In genomic region chr10:4254101-4254994, GRCh38 we compare ENCODE assay signal across 16 cellular contexts.
A peak's percentile ranks its signal among the peaks of the same experiment; 100 is the strongest.
DNase-seq lines count a peak whose midpoint lies in the region; ATAC-seq and TF ChIP-seq lines count a peak whose summit lies in the region.
"Had no signal": no experiment of that assay in that cellular context is flagged by ENCODE, and none has a peak within 500 bp of the region (broad histone marks: within the 10 kb centered on the region; RNA-seq: fewer than 3 reads in every experiment).

No MANE protein-coding gene starts in this region.

- peak; percentile 83 for DNase-seq in AG09309 (ENCODE audit: low read depth)
- peak; percentile 47 for DNase-seq in RPMI7951 (ENCODE audit: low read depth)
- DNase-seq in esophagus muscularis mucosa (ENCODE audit: extremely low spot score): no peak
- no peak for DNase-seq in trophoblast cell
- DNase-seq in activated T-helper 1 cell treated with anti-CD3 and anti-CD28 coated beads, Interleukin-12 subunit alpha, Interleukin-12 subunit beta, Interleukin-2, Interleukin-4 antibody, amounts not matched to agents 30 ng/mL and 10 ng/mL and 1 ng/mL, durations not matched to agents 14 hours and 24 hours and 36 hours (ENCODE audit: low spot score): no peak
- DNase-seq in DMS79 (lab: John Stamatoyannopoulos, UW): no peak
- no peak for DNase-seq in COLO829 (ENCODE audit: low spot score)
- DNase-seq: activated T-cell treated with anti-CD3 and anti-CD28 coated beads for 4 hours, adrenal gland, DMS79 treated with DMSO at 0.1 percent for 48 hours, heart right ventricle, Kasumi-1, left ventricle myocardium superior, NCI-H2081 treated with DMSO at 0.1 percent for 48 hours had no signal

- no peak overlapping the region for H3K23ac ChIP-seq in trophoblast cell (ENCODE audit: low read length)

- H2AFZ ChIP-seq in trophoblast cell (ENCODE audit: insufficient read depth, low read length, poor library complexity): no peak overlapping the region

- H3K4me1 ChIP-seq in esophagus muscularis mucosa: peaks cover 0 to 28% (median 22%) of the 10 kb centered on the region in 4 donors
- peaks cover 0 to 4% of the 10 kb centered on the region in 2 experiments for H3K4me1 ChIP-seq in trophoblast cell (ENCODE audit: control insufficient read depth in 1 of 2, insufficient read depth in 2 of 2, low read length in 2 of 2)
- H3K4me1 ChIP-seq: adrenal gland, BLaER1 had no signal

- H3K27ac ChIP-seq in esophagus muscularis mucosa (replicated peaks in 1 of 4) (peak overlapping the region; percentile 40 to 72 (median 64)), trophoblast cell (ENCODE audit: low read depth, low read length) (no peak overlapping the region)
- H3K27ac ChIP-seq: adrenal gland, BLaER1 had no signal

- peaks cover 5% of the 10 kb centered on the region for H3K27me3 Mint-ChIP-seq in activated T-helper 1 cell treated with anti-CD3 and anti-CD28 coated beads, Interleukin-12 subunit alpha, Interleukin-12 subunit beta, Interleukin-2, Interleukin-4 antibody, amounts not matched to agents 30 ng/mL and 10 ng/mL and 1 ng/mL, durations not matched to agents 14 hours and 24 hours and 36 hours (ENCODE audit: insufficient read depth)

- H2BK120ac ChIP-seq in trophoblast cell (ENCODE audit: insufficient read depth, low read length, poor library complexity): peak overlapping the region; percentile 8

- intact Hi-C loops in esophagus muscularis mucosa (cut with DNase I): loop anchor here (5.0 kb wide), 1 partner anchor 88 kb away; no protein-coding TSS in a partner anchor
- intact Hi-C loops in activated T-helper 1 cell treated with anti-CD3 and anti-CD28 coated beads, Interleukin-12 subunit alpha, Interleukin-12 subunit beta, Interleukin-2, Interleukin-4 antibody, amounts not matched to agents 30 ng/mL and 10 ng/mL and 1 ng/mL, durations not matched to agents 14 hours and 24 hours and 36 hours (cut with micrococcal nuclease): no loop called here

- H3K4me3 Mint-ChIP-seq in activated T-helper 1 cell treated with anti-CD3 and anti-CD28 coated beads, Interleukin-12 subunit alpha, Interleukin-12 subunit beta, Interleukin-2, Interleukin-4 antibody, amounts not matched to agents 30 ng/mL and 10 ng/mL and 1 ng/mL, durations not matched to agents 14 hours and 24 hours and 36 hours: no peak overlapping the region

- H2BK5ac ChIP-seq in trophoblast cell (ENCODE audit: low read depth, low read length, poor library complexity): no peak overlapping the region

- peaks cover 5% of the 10 kb centered on the region for H3K36me3 Mint-ChIP-seq in activated T-helper 1 cell treated with anti-CD3 and anti-CD28 coated beads, Interleukin-12 subunit alpha, Interleukin-12 subunit beta, Interleukin-2, Interleukin-4 antibody, amounts not matched to agents 30 ng/mL and 10 ng/mL and 1 ng/mL, durations not matched to agents 14 hours and 24 hours and 36 hours (ENCODE audit: low read depth)

- H3K9me3 Mint-ChIP-seq in activated T-helper 1 cell treated with anti-CD3 and anti-CD28 coated beads, Interleukin-12 subunit alpha, Interleukin-12 subunit beta, Interleukin-2, Interleukin-4 antibody, amounts not matched to agents 30 ng/mL and 10 ng/mL and 1 ng/mL, durations not matched to agents 14 hours and 24 hours and 36 hours: peaks cover 13% of the 10 kb centered on the region

- H3K27me3 ChIP-seq in esophagus muscularis mucosa (no peaks in the 10 kb centered on the region), trophoblast cell (ENCODE audit: insufficient read depth, low read length) (no peaks in the 10 kb centered on the region)
- H3K27me3 ChIP-seq: adrenal gland, BLaER1, heart right ventricle had no signal

- no peak for TF ChIP-seq CTCF in AG09309 (IDR thresholded peaks at IDR 0.05; ENCODE audit: control insufficient read depth, insufficient read depth, low read depth, low read length, missing control alignments)
- TF ChIP-seq CTCF in esophagus muscularis mucosa (IDR thresholded peaks at IDR 0.05): no peak

- H2AK5ac ChIP-seq in trophoblast cell (ENCODE audit: low read length): peak overlapping the region; percentile 27

- H4K12ac ChIP-seq in trophoblast cell (ENCODE audit: low read depth, low read length): no peak overlapping the region

- H4K8ac ChIP-seq in trophoblast cell (ENCODE audit: low read depth, low read length): no peak overlapping the region

- peaks cover 10% of the 10 kb centered on the region for H3K4me1 Mint-ChIP-seq in activated T-helper 1 cell treated with anti-CD3 and anti-CD28 coated beads, Interleukin-12 subunit alpha, Interleukin-12 subunit beta, Interleukin-2, Interleukin-4 antibody, amounts not matched to agents 30 ng/mL and 10 ng/mL and 1 ng/mL, durations not matched to agents 14 hours and 24 hours and 36 hours (ENCODE audit: low read depth)

- no peak overlapping the region for H3K27ac Mint-ChIP-seq in activated T-helper 1 cell treated with anti-CD3 and anti-CD28 coated beads, Interleukin-12 subunit alpha, Interleukin-12 subunit beta, Interleukin-2, Interleukin-4 antibody, amounts not matched to agents 30 ng/mL and 10 ng/mL and 1 ng/mL, durations not matched to agents 14 hours and 24 hours and 36 hours

- H3K36me3 ChIP-seq in esophagus muscularis mucosa (no peaks in the 10 kb centered on the region), trophoblast cell (ENCODE audit: control insufficient read depth in 1 of 2, insufficient read depth in 2 of 2, low read length in 2 of 2) (no peaks in the 10 kb centered on the region)
- H3K36me3 ChIP-seq: adrenal gland, BLaER1, heart right ventricle had no signal

- ATAC-seq in HG03342 (IDR thresholded peaks at IDR 0.05; ENCODE audit: unreplicated experiment): no peak
- ATAC-seq: left ventricle myocardium superior had no signal

- peak overlapping the region; percentile 37 for H2BK12ac ChIP-seq in trophoblast cell (ENCODE audit: low read length)

- no peak overlapping the region for H3K9ac ChIP-seq in trophoblast cell (ENCODE audit: low read length)
- H3K9ac ChIP-seq: BLaER1 had no signal

- H3K14ac ChIP-seq in trophoblast cell (ENCODE audit: low read length): peak overlapping the region; percentile 40

- H3K79me2 ChIP-seq in trophoblast cell (ENCODE audit: control insufficient read depth, insufficient read depth, low read length, poor library complexity): no peaks in the 10 kb centered on the region

- H3K4me3 ChIP-seq in AG09309 (ENCODE audit: control insufficient read depth, low read depth, low read length) (no peak overlapping the region), esophagus muscularis mucosa (no peak overlapping the region), trophoblast cell (ENCODE audit: low read depth, low read length) (no peak overlapping the region)
- H3K4me3 ChIP-seq: adrenal gland, BLaER1, heart right ventricle had no signal

- no peak overlapping the region for H3K4ac ChIP-seq in trophoblast cell (ENCODE audit: low read depth, low read length)

- WGBS in esophagus muscularis mucosa: 81% methylated on average over 11 of the region's 11 CpGs
- no CpG with 5 or more reads among the region's 11 CpGs for WGBS in trophoblast cell (ENCODE audit: extremely low coverage, insufficient coverage, insufficient read length)

- no peak for TF ChIP-seq EP300 in esophagus muscularis mucosa (IDR thresholded peaks at IDR 0.05)

- peak overlapping the region; percentile 56 for H4K91ac ChIP-seq in trophoblast cell (ENCODE audit: low read depth, low read length)

- no peaks in the 10 kb centered on the region for H3K9me3 ChIP-seq in esophagus muscularis mucosa
- no peaks in the 10 kb centered on the region for H3K9me3 ChIP-seq in trophoblast cell (ENCODE audit: insufficient read depth, low read depth, low read length)
- H3K9me3 ChIP-seq: adrenal gland, BLaER1 had no signal

- peaks cover 8% of the 10 kb centered on the region for H3K79me1 ChIP-seq in trophoblast cell (ENCODE audit: low read length)

- H3K4me2 ChIP-seq in trophoblast cell (ENCODE audit: low read length): no peak overlapping the region
- H3K4me2 ChIP-seq: BLaER1 had no signal

- no peak for TF ChIP-seq POLR2A in esophagus muscularis mucosa (IDR thresholded peaks at IDR 0.05; ENCODE audit: low read depth)

- no peak overlapping the region for H3K18ac ChIP-seq in trophoblast cell (ENCODE audit: low read length)

Comparison
In these comparisons a context has a peak if more than half of its experiments do, and no peak if none do; other contexts are left out.
1. DNase-seq: peak in AG09309 (single experiment) and RPMI7951 (single experiment); none in esophagus muscularis mucosa (single experiment), trophoblast cell (0 of 2), activated T-helper 1 cell treated with anti-CD3 and anti-CD28 coated beads, Interleukin-12 subunit alpha, Interleukin-12 subunit beta, Interleukin-2, Interleukin-4 antibody, amounts not matched to agents 30 ng/mL and 10 ng/mL and 1 ng/mL, durations not matched to agents 14 hours and 24 hours and 36 hours (single experiment), DMS79 (single experiment) and COLO829 (single experiment).